14 cellular contexts compared by ENCODE assay signal in genomic region chr6:33490198-33490597, GRCh38. TPM values are rescaled to one million over a fixed set of nuclear protein-coding genes. Genes with fewer than 3 reads are reported as not detected.
DNase-seq lines count a peak whose midpoint lies in the region; ATAC-seq, FAIRE-seq and TF ChIP-seq lines count a peak whose summit lies in the region.
"Had no signal": no experiment of that assay in that cellular context is flagged by ENCODE, and none has a peak within 500 bp of the region (broad histone marks: within the 10 kb centered on the region; RNA-seq: fewer than 3 reads in every experiment).

No MANE protein-coding gene starts in this region.

- H4K8ac ChIP-seq in H1 (ENCODE audit: extremely low read depth, insufficient read depth, low read length), result no peak overlapping the region

- H3K9me2 ChIP-seq in OCI-LY7 (ENCODE audit: insufficient read depth, low read length), result no peaks in the 10 kb centered on the region

- H3K9me3 ChIP-seq in OCI-LY7 (ENCODE audit: low read length) (no peaks in the 10 kb centered on the region), H1 (ENCODE audit: insufficient read depth in 2 of 2, low read depth in 1 of 2, low read length in 1 of 2) (no peaks in the 10 kb centered on the region; a peak in 1 of 4 replicates)

- BruUV-seq in OCI-LY7 (replicated peaks; lab: Mats Ljungman, UMichigan), result no TSS peak

- no peak overlapping the region for H2AK5ac ChIP-seq in H1 (ENCODE audit: low read depth, low read length)

- H2BK120ac ChIP-seq in H1 (replicated peaks; ENCODE audit: low read depth, low read length), result no peak overlapping the region

- CTCF ChIA-PET in OCI-LY7 (lab: Charles Lee; ENCODE audit: unreplicated experiment), result no interaction called here
- CTCF ChIA-PET in H1 (lab: Charles Lee; ENCODE audit: partially characterized antibody), result interaction anchor here (0.6 to 2.0 kb wide), 15 partner anchors 12 to 166 kb away, joined by 3 to 13 read pairs (median 5); no protein-coding TSS in a partner anchor

- FAIRE-seq in H1 (lab: Jason Lieb, UNC), result no peak
- FAIRE-seq: G401.6, H54 had no signal

- no peak overlapping the region for H3K56ac ChIP-seq in H1 (replicated peaks; ENCODE audit: insufficient read length, low read depth, low read length)

- no peak for ATAC-seq in Right ventricle myocardium inferior

- intact Hi-C loops in OCI-LY7 (cut with micrococcal nuclease; ENCODE audit: unreplicated experiment) (no loop called here), Right ventricle myocardium inferior (cut with DNase I) (no loop called here)

- no peak for TF ChIP-seq POLR2A in H1 (IDR thresholded peaks at IDR 0.05; ENCODE audit: control extremely low read depth in 1 of 2, low read depth in 2 of 2, low read length in 2 of 2)

- 84% methylated on average over 3 of the region's 3 CpGs; no CpG with 5 or more reads in 1 of the 2 experiments for WGBS in H1 (ENCODE audit: extremely low coverage in 1 of 2, insufficient coverage in 1 of 2, insufficient read length in 1 of 2, insufficient replicate concordance in 2 of 2, low coverage in 1 of 2, low lambda C conversion rate in 2 of 2, missing lambda C conversion rate in 1 of 2), 2 experiments

- no peak overlapping the region for H3K23ac ChIP-seq in H1 (ENCODE audit: insufficient read length)

- no peak overlapping the region for H4K5ac ChIP-seq in H1 (ENCODE audit: insufficient read length, low read depth, low read length)

- H3K4me2 ChIP-seq in OCI-LY7 (ENCODE audit: low read length), result no peak overlapping the region
- no peak overlapping the region for H3K4me2 ChIP-seq in H1 (ENCODE audit: insufficient read depth in 1 of 2, low read depth in 2 of 2, low read length in 2 of 2)

- peak overlapping the region; percentile 53; the same call in 1 of the 2 replicates for H2BK12ac ChIP-seq in H1 (ENCODE audit: low read depth, low read length)

- H2AFZ ChIP-seq in OCI-LY7 (ENCODE audit: low read length) (no peak overlapping the region), H1 (ENCODE audit: low read length) (peak overlapping the region; percentile 22; the same call in 1 of the 2 replicates)

- no peaks in the 10 kb centered on the region for H4K20me1 ChIP-seq in OCI-LY7 (ENCODE audit: insufficient read depth, low read length)
- H4K20me1 ChIP-seq in H1 (replicated peaks in 1 of 2; ENCODE audit: control insufficient read depth in 1 of 2, insufficient read depth in 2 of 2, low read length in 2 of 2), result no peaks in the 10 kb centered on the region

- in situ Hi-C loops in G401 (cut with HindIII; ENCODE audit: low sequenced_read_pairs), result no loop called here

- POLR2A ChIA-PET in OCI-LY7 (lab: Charles Lee), result interaction anchor here (0.5 kb wide), 1 partner anchor 793 kb away, joined by 5 read pairs; no protein-coding TSS in a partner anchor
- POLR2A ChIA-PET in H1 (lab: Charles Lee; ENCODE audit: partially characterized antibody), result interaction anchor here (0.6 to 2.0 kb wide), 5 partner anchors 32 to 57 kb away, joined by 3 to 6 read pairs (median 4); partner anchors contain the start of gene ZBTB9

- H3K4me3 ChIP-seq in OCI-LY7 (ENCODE audit: low read depth, low read length, poor library complexity, severe bottlenecking) (no peak overlapping the region), H1 (ENCODE audit: extremely low read depth in 1 of 4, insufficient read depth in 2 of 4, low read depth in 3 of 4, low read length in 4 of 4) (no peak overlapping the region)

- no peak overlapping the region for H3K4ac ChIP-seq in H1 (replicated peaks; ENCODE audit: insufficient read length, low read depth, low read length)

- no peak overlapping the region for H2BK5ac ChIP-seq in H1 (ENCODE audit: low read depth, low read length)

- no peak for TF ChIP-seq EP300 in H1 (IDR thresholded peaks at IDR 0.05; ENCODE audit: borderline replicate concordance in 1 of 2, low read depth in 2 of 2, low read length in 2 of 2)

- H3K27me3 ChIP-seq in H1 (replicated peaks in 1 of 4; ENCODE audit: control insufficient read depth in 3 of 4, extremely low read depth in 1 of 4, insufficient read depth in 3 of 4, low read length in 3 of 4), result no peaks in the 10 kb centered on the region

- H2BK15ac ChIP-seq in H1 (ENCODE audit: low read length), result no peak overlapping the region

- no peak overlapping the region for H2BK20ac ChIP-seq in H1 (ENCODE audit: low read length)

- no peak overlapping the region for H3K27ac ChIP-seq in OCI-LY7 (ENCODE audit: low read depth, low read length, poor library complexity, severe bottlenecking)
- no peak overlapping the region for H3K27ac ChIP-seq in H1 (ENCODE audit: low read depth, low read length)
- H3K27ac ChIP-seq: C4-2B had no signal

- H3K9ac ChIP-seq in H1 (replicated peaks in 1 of 4; ENCODE audit: extremely low read depth in 1 of 4, low read depth in 3 of 4, low read length in 3 of 4), result no peak overlapping the region

- H3K4me1 ChIP-seq in OCI-LY7 (ENCODE audit: insufficient read depth, low read length, poor library complexity, severe bottlenecking) (no peaks in the 10 kb centered on the region), H1 (replicated peaks in 1 of 4; ENCODE audit: control insufficient read depth in 3 of 4, insufficient read depth in 4 of 4, low read length in 3 of 4) (peaks cover 0 to 3% (median 1%) of the 10 kb centered on the region in 4 experiments; a peak in 2 of 7 replicates)

- H3K18ac ChIP-seq in H1 (ENCODE audit: extremely low read depth, low read length), result no peak overlapping the region

- TF ChIP-seq CTCF in OCI-LY7 (conservative IDR thresholded peaks at IDR 0.05; ENCODE audit: low read length), result no peak
- TF ChIP-seq CTCF in H1 (IDR thresholded peaks at IDR 0.05; ENCODE audit: control extremely low read depth in 1 of 3, insufficient read depth in 1 of 3, low read depth in 1 of 3, low read length in 3 of 3), result peak in 1 of 3 experiments; percentile 18; a peak in 1 of 4 replicates

- no peaks in the 10 kb centered on the region for H3K79me1 ChIP-seq in H1 (ENCODE audit: low read depth, low read length)

- no peak overlapping the region for H3K14ac ChIP-seq in H1 (ENCODE audit: insufficient read length)

- peak; percentile 2 to 16; a peak in 1 of 4 replicates for TF ChIP-seq RAD21 in H1 (IDR thresholded peaks at IDR 0.05 in 1 of 2, conservative IDR thresholded peaks at IDR 0.05 in 1 of 2; ENCODE audit: low read depth in 2 of 2, low read length in 2 of 2)

- H3K23me2 ChIP-seq in H1 (ENCODE audit: low read depth, low read length), result no peaks in the 10 kb centered on the region; the same call in 1 of the 2 replicates

- DNase-seq in COLO668 (lab: John Stamatoyannopoulos, UW; ENCODE audit: unreplicated experiment) (peak; percentile 2), G401 (ENCODE audit: low spot score) (peak; percentile 18), OCI-LY7 (ENCODE audit: low spot score) (peak; percentile 7), H1 (ENCODE audit: low read depth in 1 of 2, low spot score in 2 of 2) (no peak), middle frontal gyrus (ENCODE audit: extremely low spot score, low spot score) (no peak), GM19240 (ENCODE audit: insufficient read length, low spot score) (no peak), Right ventricle myocardium inferior (ENCODE audit: missing footprints) (no peak), germinal center (ENCODE audit: low spot score) (no peak)
- DNase-seq: Karpas-422, NCI-H2107, T1000 had no signal

- H3K36me3 ChIP-seq in OCI-LY7 (ENCODE audit: insufficient read depth, low read length), result no peaks in the 10 kb centered on the region
- no peaks in the 10 kb centered on the region for H3K36me3 ChIP-seq in H1 (ENCODE audit: control insufficient read depth in 2 of 4, insufficient read depth in 4 of 4, low read length in 3 of 4)

- H3K79me2 ChIP-seq in OCI-LY7 (ENCODE audit: insufficient read depth, low read depth, low read length) (no peaks in the 10 kb centered on the region), H1 (ENCODE audit: control insufficient read depth in 1 of 2, insufficient read depth in 2 of 2, low read length in 2 of 2) (no peaks in the 10 kb centered on the region)

- peak overlapping the region; percentile 76 for H4K91ac ChIP-seq in H1 (replicated peaks; ENCODE audit: insufficient read length, low read length)

TF ChIP-seq in H1, 55 proteins besides CTCF, POLR2A, EP300 and RAD21:
- no peak for TF ChIP-seq TBP (IDR thresholded peaks at IDR 0.05; ENCODE audit: low read depth, low read length)
- TF ChIP-seq CBX8 (IDR thresholded peaks at IDR 0.05; ENCODE audit: borderline replicate concordance, low read depth, low read length), result no peak
- no peak for TF ChIP-seq MAFK (IDR thresholded peaks at IDR 0.05; ENCODE audit: low read depth, low read length)
- TF ChIP-seq TEAD4 (IDR thresholded peaks at IDR 0.05; ENCODE audit: low read depth, low read length), result no peak
- TF ChIP-seq SP4 (IDR thresholded peaks at IDR 0.05; ENCODE audit: low read length), result no peak
- TF ChIP-seq SIRT6 (IDR thresholded peaks at IDR 0.05; ENCODE audit: low read length), result no peak
- no peak for TF ChIP-seq KDM5A (IDR thresholded peaks at IDR 0.05; ENCODE audit: low read length)
- no peak for TF ChIP-seq ZNF274 (IDR thresholded peaks at IDR 0.05; ENCODE audit: borderline replicate concordance, extremely low read depth, low read length)
- TF ChIP-seq SRF (IDR thresholded peaks at IDR 0.05; ENCODE audit: low read depth, low read length), result no peak
- TF ChIP-seq CBX5 (IDR thresholded peaks at IDR 0.05; ENCODE audit: low read depth, low read length), result no peak
- no peak for TF ChIP-seq GTF2F1 (IDR thresholded peaks at IDR 0.05; ENCODE audit: borderline replicate concordance, low read depth, low read length)
- TF ChIP-seq RXRA (IDR thresholded peaks at IDR 0.05; ENCODE audit: insufficient read depth, low read depth, low read length), result no peak
- no peak for TF ChIP-seq FOSL1 (IDR thresholded peaks at IDR 0.05; ENCODE audit: insufficient read depth, low read depth, low read length)
TF ChIP-seq in H1: peak in this region for 0.

RNA-seq across cellular contexts. Expression of gene ZBTB9, which starts 35.8 kb away (rescaled TPM):
- total RNA-seq in G401 (2014; rRNA removed; shearing (Covaris generic)), result 20.0 and 25.1 TPM in 2 replicates
- total RNA-seq in OCI-LY7 (2014; rRNA removed; shearing (Covaris generic)), result 7.7 and 11.2 TPM in 2 replicates
- 6.8 and 7.3 TPM in 2 replicates for total RNA-seq in OCI-LY7 (2022)
- total RNA-seq in H1 (2021; fragmentation: NEBNext Ultra II Directional; extraction: Animal tissue kit (Norgen Biotek cat#: 25700)), result 20.2 and 25.0 TPM in 2 replicates
- 15.1 and 16.9 TPM in 2 replicates for polyA plus RNA-seq in H1 (2011; rRNA removed)
- 17.9 TPM for polyA plus RNA-seq in H1 (2011; cell fraction: cytosol; rRNA removed)
- 54.7 TPM for polyA plus RNA-seq in H1 (2011; cell fraction: nucleus; rRNA removed)
- 28.1 to 36.7 TPM (median 31.7 TPM) in 4 replicates for polyA plus RNA-seq in H1 (2012, experiment 1 of 2)
- polyA plus RNA-seq in H1 (2012, experiment 2 of 2), result 23.3 TPM
- polyA plus RNA-seq in H1 (2013, experiment 1 of 2), result 12.5 TPM
- polyA plus RNA-seq in H1 (2013, experiment 2 of 2), result 13.7 TPM
- 24.1 and 24.3 TPM in 2 replicates for polyA minus RNA-seq in H1 (2011; rRNA and poly(A)+ RNA removed)
- polyA minus RNA-seq in H1 (2011; cell fraction: cytosol; rRNA and poly(A)+ RNA removed), result 17.0 TPM
- 9.4 TPM for polyA minus RNA-seq in H1 (2011; cell fraction: nucleus; rRNA and poly(A)+ RNA removed)
- 4.1 TPM for total RNA-seq in Right ventricle myocardium inferior

Comparison
In these comparisons a context has a peak if more than half of its experiments do, and no peak if none do; other contexts are left out.
1. DNase-seq: peak in COLO668 (single experiment), G401 (single experiment) and OCI-LY7 (single experiment); none in H1 (0 of 2), middle frontal gyrus (single experiment), GM19240 (single experiment), Right ventricle myocardium inferior (single experiment) and germinal center (single experiment).